Comparison of ENCODE assay signal across 8 cellular contexts in genomic region chr6:111604259-111605099, GRCh38. TPM values are rescaled to one million over a fixed set of nuclear protein-coding genes. Genes with fewer than 3 reads are reported as not detected.
A peak's percentile ranks its signal among the peaks of the same experiment; 100 is the strongest.
DNase-seq lines count a peak whose midpoint lies in the region; ATAC-seq and TF ChIP-seq lines count a peak whose summit lies in the region.

No MANE protein-coding gene starts in this region.

- H3K4me3 ChIP-seq in OCI-LY7 (ENCODE audit: low read depth, low read length, poor library complexity, severe bottlenecking), result peak overlapping the region; percentile 71
- H3K4me3 ChIP-seq in dorsolateral prefrontal cortex, result peak overlapping the region in 58 of 59 donors; percentile 7 to 82 (median 62)
- peak overlapping the region; percentile 61 for H3K4me3 ChIP-seq in lower lobe of right lung
- peak overlapping the region; percentile 59 for H3K4me3 ChIP-seq in suprapubic skin

- H3K4me2 ChIP-seq in OCI-LY7 (ENCODE audit: low read length), result peak overlapping the region; percentile 74

- intact Hi-C loops in OCI-LY7 (cut with micrococcal nuclease; ENCODE audit: unreplicated experiment) (loop anchor here (1.0 to 2.0 kb wide), 2 partner anchors 121 to 346 kb away; partner anchors contain the start of gene REV3L), dorsolateral prefrontal cortex (cut with DNase I) (loop anchor here (2.0 to 10.0 kb wide), 2 partner anchors 120 to 122 kb away; partner anchors contain the start of gene REV3L (in 2 of the 2)), lower lobe of right lung (cut with DNase I) (no loop called here)

- DNase-seq in GM03348 (ENCODE audit: low spot score) (peak; percentile 74), OCI-LY7 (ENCODE audit: low spot score) (no peak), dorsolateral prefrontal cortex (peak in 6 of 10 donors; percentile 37 to 65 (median 48)), lower lobe of right lung (no peak), suprapubic skin (ENCODE audit: low spot score in 2 of 2) (peak; percentile 85 to 88), epidermal melanocyte (ENCODE audit: insufficient read length, low spot score) (no peak), GM19240 (ENCODE audit: insufficient read length, low spot score) (no peak)

- TF ChIP-seq POLR2A in suprapubic skin (IDR thresholded peaks at IDR 0.05), result peak in 1 of 2 donors; percentile 56

- H3K27ac ChIP-seq in OCI-LY7 (ENCODE audit: low read depth, low read length, poor library complexity, severe bottlenecking) (peak overlapping the region; percentile 90), dorsolateral prefrontal cortex (peak overlapping the region; percentile 24 to 97 (median 87)), lower lobe of right lung (peak overlapping the region; percentile 98), suprapubic skin (peak overlapping the region; percentile 98)

- POLR2A ChIA-PET in OCI-LY7 (lab: Charles Lee), result interaction anchor here (0.6 to 2.3 kb wide), 7 partner anchors 9 to 345 kb away, joined by 3 to 14 read pairs (median 5); a partner anchor contains a TSS

- peaks cover 10% of the 10 kb centered on the region; the same call in 1 of the 2 replicates for H3K79me2 ChIP-seq in OCI-LY7 (ENCODE audit: insufficient read depth, low read depth, low read length)

- no peaks in the 10 kb centered on the region for H4K20me1 ChIP-seq in OCI-LY7 (ENCODE audit: insufficient read depth, low read length)

- ATAC-seq in lower lobe of right lung (peak; percentile 42 to 47), GM19397 (IDR thresholded peaks at IDR 0.05; ENCODE audit: unreplicated experiment) (no peak)

- H3K9me3 ChIP-seq in OCI-LY7 (ENCODE audit: low read length) (no peaks in the 10 kb centered on the region), lower lobe of right lung (no peaks in the 10 kb centered on the region), suprapubic skin (no peaks in the 10 kb centered on the region)

- peaks cover 30% of the 10 kb centered on the region for H3K4me1 ChIP-seq in OCI-LY7 (ENCODE audit: insufficient read depth, low read length, poor library complexity, severe bottlenecking)
- peaks cover 63% of the 10 kb centered on the region for H3K4me1 ChIP-seq in lower lobe of right lung
- peaks cover 60% of the 10 kb centered on the region for H3K4me1 ChIP-seq in suprapubic skin

- TF ChIP-seq CTCF in OCI-LY7 (conservative IDR thresholded peaks at IDR 0.05; ENCODE audit: low read length), result no peak
- TF ChIP-seq CTCF in dorsolateral prefrontal cortex (IDR thresholded peaks at IDR 0.05 in 54 of 56, conservative IDR thresholded peaks at IDR 0.05 in 2 of 56; ENCODE audit: low read depth in 1 of 56, partially characterized antibody in 56 of 56), result no peak
- no peak for TF ChIP-seq CTCF in lower lobe of right lung (IDR thresholded peaks at IDR 0.05)
- no peak for TF ChIP-seq CTCF in suprapubic skin (IDR thresholded peaks at IDR 0.05)

- 9% methylated on average over 7 of the region's 7 CpGs for WGBS in suprapubic skin

- BruUV-seq in OCI-LY7 (replicated peaks; lab: Mats Ljungman, UMichigan), result no TSS peak

- CTCF ChIA-PET in OCI-LY7 (lab: Charles Lee; ENCODE audit: unreplicated experiment), result interaction anchor here (0.5 to 2.4 kb wide), 3 partner anchors 122 to 345 kb away, joined by 3 to 10 read pairs (median 6); partner anchors contain the start of gene REV3L

- H3K9me2 ChIP-seq in OCI-LY7 (ENCODE audit: insufficient read depth, low read length), result no peaks in the 10 kb centered on the region

- TF ChIP-seq EP300 in suprapubic skin (IDR thresholded peaks at IDR 0.05), result no peak

- no peaks in the 10 kb centered on the region for H3K36me3 ChIP-seq in OCI-LY7 (ENCODE audit: insufficient read depth, low read length)
- no peaks in the 10 kb centered on the region for H3K36me3 ChIP-seq in lower lobe of right lung
- no peaks in the 10 kb centered on the region for H3K36me3 ChIP-seq in suprapubic skin

- H2AFZ ChIP-seq in OCI-LY7 (ENCODE audit: low read length), result peak overlapping the region; percentile 100; the same call in 1 of the 2 replicates

- H3K27me3 ChIP-seq in dorsolateral prefrontal cortex (no peaks in the 10 kb centered on the region), lower lobe of right lung (ENCODE audit: low read depth) (no peaks in the 10 kb centered on the region), suprapubic skin (no peaks in the 10 kb centered on the region)

RNA-seq across cellular contexts. Expression of gene TRAF3IP2, which starts 1.2 kb away (rescaled TPM):
- 9.4 and 9.5 TPM in 2 replicates for total RNA-seq in OCI-LY7 (2014; rRNA removed; shearing (Covaris generic))
- 20.3 and 21.9 TPM in 2 replicates for total RNA-seq in OCI-LY7 (2022)
- total RNA-seq in dorsolateral prefrontal cortex, result 10 to 100 TPM in 109 of 120 experiments, 1 to 10 TPM in 11; 7.7 to 42.4 (median 16.0) TPM
- 37.5 TPM for total RNA-seq in lower lobe of right lung
- total RNA-seq in suprapubic skin, result 10 to 100 TPM; 59.7 to 64.0 (median 60.9) TPM

Comparison
In these comparisons a context has a peak if more than half of its experiments do, and no peak if none do; other contexts are left out.
1. DNase-seq: peak in GM03348 (single experiment), dorsolateral prefrontal cortex (6 of 10) and suprapubic skin (2 of 2); none in OCI-LY7 (single experiment), lower lobe of right lung (single experiment), epidermal melanocyte (single experiment) and GM19240 (single experiment).
2. Peak in every context shown above with its lines, with median percentiles within 50 percentile points of each other: H3K27ac ChIP-seq and H3K4me3 ChIP-seq.